In the genomic region with DNA sequence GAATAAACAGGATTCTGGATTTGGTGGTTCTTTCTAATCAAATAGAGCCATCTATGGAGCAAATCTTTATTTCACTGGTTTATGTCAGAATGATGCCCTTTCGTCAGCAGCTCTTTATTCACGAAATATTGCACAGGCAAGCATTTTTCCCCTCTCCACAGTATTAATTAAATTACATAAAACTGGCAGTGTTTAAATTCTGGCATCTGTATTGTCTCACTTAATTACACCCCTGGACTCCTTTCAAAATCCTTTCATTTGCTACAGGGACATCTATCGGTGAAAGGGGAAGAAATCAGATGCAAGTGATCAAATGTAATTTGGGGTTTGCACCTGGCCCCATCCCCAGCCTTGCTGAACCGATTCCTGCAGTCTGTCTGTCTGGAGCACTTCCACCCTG, we compare ENCODE assay signal across 26 cellular contexts.
DNase-seq lines count a peak whose midpoint lies in the region; ATAC-seq lines count a peak whose summit lies in the region.
"Had no signal": no experiment of that assay in that cellular context is flagged by ENCODE, and none has a peak within 500 bp of the region (broad histone marks: within the 10 kb centered on the region; RNA-seq: fewer than 3 reads in every experiment).

No MANE protein-coding gene starts in this region.

- no peaks in the 10 kb centered on the region for H3K36me3 Mint-ChIP-seq in activated naive CD8-positive, alpha-beta T cell treated with anti-CD3 and anti-CD28 coated beads, Interleukin-2, amount 50 U/mL, for 24 hours (ENCODE audit: low read depth)
- H3K36me3 Mint-ChIP-seq: activated naive CD4-positive, alpha-beta T cell treated with anti-CD3 and anti-CD28 coated beads, Interleukin-2, amount 50 U/mL, for 24 hours; neural progenitor cell had no signal

- no peaks in the 10 kb centered on the region for H3K4me1 Mint-ChIP-seq in activated naive CD8-positive, alpha-beta T cell treated with anti-CD3 and anti-CD28 coated beads, Interleukin-2, amount 50 U/mL, for 24 hours
- H3K4me1 Mint-ChIP-seq: activated CD4-positive, alpha-beta T cell treated with anti-CD3 and anti-CD28 coated beads, Interleukin-2, amount 10 ng/mL, durations not matched to agents 24 days and 14 days; activated naive CD4-positive, alpha-beta T cell treated with anti-CD3 and anti-CD28 coated beads, Interleukin-2, amount 50 U/mL, for 24 hours; central memory CD8-positive, alpha-beta T cell; neural progenitor cell had no signal

- peaks cover 6% of the 10 kb centered on the region for H3K9me3 Mint-ChIP-seq in activated naive CD8-positive, alpha-beta T cell treated with anti-CD3 and anti-CD28 coated beads, Interleukin-2, amount 50 U/mL, for 24 hours
- H3K9me3 Mint-ChIP-seq: activated naive CD4-positive, alpha-beta T cell treated with anti-CD3 and anti-CD28 coated beads, Interleukin-2, amount 50 U/mL, for 24 hours had no signal

- DNase-seq in NCI-H1417 (lab: John Stamatoyannopoulos, UW), result peak in 2 of 3 experiments; percentile 73 to 85
- no peak for DNase-seq in NCI-H1417 treated with DMSO at 0.1 percent for 48 hours (lab: John Stamatoyannopoulos, UW)
- peak; percentile 28 for DNase-seq in NCI-H1436 treated with DMSO at 0.1 percent for 48 hours (lab: John Stamatoyannopoulos, UW)
- peak; percentile 15 for DNase-seq in RPMI8226
- peak; percentile 30 for DNase-seq in putamen (ENCODE audit: low spot score)
- DNase-seq in activated naive CD8-positive, alpha-beta T cell treated with anti-CD3 and anti-CD28 coated beads, Interleukin-2, amount 50 U/mL, for 24 hours, result no peak
- DNase-seq in foreskin melanocyte, result no peak
- no peak for DNase-seq in GM19238 (ENCODE audit: insufficient read length, low spot score)
- DNase-seq: 8988T; activated CD4-positive, alpha-beta T cell treated with anti-CD3 and anti-CD28 coated beads, Interleukin-2, amount 10 ng/mL, durations not matched to agents 24 days and 14 days; aorta; DMS79; effector CD4-positive, alpha-beta T cell; foreskin fibroblast; islet precursor cell; lower lobe of right lung; stimulated activated CD4-positive, alpha-beta T cell treated with anti-CD3 and anti-CD28 coated beads, Interleukin-4, amount 100 ng/mL, for 24 hours; stimulated activated naive CD8-positive, alpha-beta T cell treated with anti-CD3 and anti-CD28 coated beads, Interleukin-15, Interleukin-2, amounts not matched to agents 100 U/mL and 50 U/mL, for 24 hours; T-helper 2 cell; thyroid gland had no signal

- H3K27ac Mint-ChIP-seq in activated naive CD8-positive, alpha-beta T cell treated with anti-CD3 and anti-CD28 coated beads, Interleukin-2, amount 50 U/mL, for 24 hours, result no peak overlapping the region
- H3K27ac Mint-ChIP-seq: activated CD4-positive, alpha-beta T cell treated with anti-CD3 and anti-CD28 coated beads, Interleukin-2, amount 10 ng/mL, durations not matched to agents 24 days and 14 days; activated naive CD4-positive, alpha-beta T cell treated with anti-CD3 and anti-CD28 coated beads, Interleukin-2, amount 50 U/mL, for 24 hours; neural progenitor cell had no signal

- no peak overlapping the region for H3K4me3 Mint-ChIP-seq in activated naive CD8-positive, alpha-beta T cell treated with anti-CD3 and anti-CD28 coated beads, Interleukin-2, amount 50 U/mL, for 24 hours
- H3K4me3 Mint-ChIP-seq: activated CD4-positive, alpha-beta T cell treated with anti-CD3 and anti-CD28 coated beads, Interleukin-2, amount 10 ng/mL, durations not matched to agents 24 days and 14 days; activated naive CD4-positive, alpha-beta T cell treated with anti-CD3 and anti-CD28 coated beads, Interleukin-2, amount 50 U/mL, for 24 hours; central memory CD8-positive, alpha-beta T cell; neural progenitor cell had no signal

- ATAC-seq in activated naive CD8-positive, alpha-beta T cell treated with anti-CD3 and anti-CD28 coated beads, Interleukin-2, amount 50 U/mL, for 24 hours, result no peak
- ATAC-seq: GM12878; lower lobe of right lung; Panc1; stimulated activated naive CD8-positive, alpha-beta T cell treated with anti-CD3 and anti-CD28 coated beads, Interleukin-15, Interleukin-2, amounts not matched to agents 100 U/mL and 50 U/mL, for 24 hours had no signal

- H3K27me3 Mint-ChIP-seq in activated naive CD8-positive, alpha-beta T cell treated with anti-CD3 and anti-CD28 coated beads, Interleukin-2, amount 50 U/mL, for 24 hours, result no peaks in the 10 kb centered on the region
- H3K27me3 Mint-ChIP-seq: activated CD4-positive, alpha-beta T cell treated with anti-CD3 and anti-CD28 coated beads, Interleukin-2, amount 10 ng/mL, durations not matched to agents 24 days and 14 days; central memory CD8-positive, alpha-beta T cell; progenitor cell of endocrine pancreas had no signal

Comparison
In these comparisons a context has a peak if more than half of its experiments do, and no peak if none do; other contexts are left out.
1. DNase-seq: peak in NCI-H1417 (2 of 3), NCI-H1436 treated with DMSO at 0.1 percent for 48 hours (single experiment), RPMI8226 (single experiment) and putamen (single experiment); none in NCI-H1417 treated with DMSO at 0.1 percent for 48 hours (single experiment), activated naive CD8-positive, alpha-beta T cell treated with anti-CD3 and anti-CD28 coated beads, Interleukin-2, amount 50 U/mL, for 24 hours (single experiment), foreskin melanocyte (single experiment) and GM19238 (single experiment).